ENCODE assay signal across 8 cellular contexts in the genomic region with DNA sequence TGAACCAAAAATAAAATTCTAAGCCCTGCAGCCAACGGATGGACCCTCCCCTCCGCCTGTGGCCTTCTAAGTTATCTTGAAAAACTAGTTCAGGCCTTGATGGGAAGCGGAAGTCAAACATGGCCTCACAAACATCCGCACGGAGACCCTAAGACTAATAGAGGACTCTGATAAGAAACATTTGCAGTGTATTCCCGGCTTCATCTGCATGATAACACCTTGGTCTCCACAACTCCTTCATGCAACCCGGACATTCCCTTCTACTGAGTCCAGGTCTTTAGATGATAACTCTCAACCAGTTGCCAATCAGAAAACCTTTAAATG. TPM values are rescaled to one million over a fixed set of nuclear protein-coding genes. Genes with fewer than 3 reads are reported as not detected.
DNase-seq lines count a peak whose midpoint lies in the region; ATAC-seq and TF ChIP-seq lines count a peak whose summit lies in the region.

No MANE protein-coding gene starts in this region.

- H3K9me3 ChIP-seq in iPS-20b (ENCODE audit: insufficient read depth, low read depth, low read length) = no peaks in the 10 kb centered on the region
- no peaks in the 10 kb centered on the region for H3K9me3 ChIP-seq in suprapubic skin

- peak overlapping the region; percentile 77 for H3K4me3 Mint-ChIP-seq in activated naive CD8-positive, alpha-beta T cell

- H3K9me3 Mint-ChIP-seq in activated naive CD8-positive, alpha-beta T cell (ENCODE audit: low read depth) = no peaks in the 10 kb centered on the region

- DNase-seq in GM12865 (ENCODE audit: low read depth) = peak; percentile 59
- DNase-seq in suprapubic skin (ENCODE audit: low spot score in 2 of 2) = no peak
- no peak for DNase-seq in NCI-H1092 (lab: John Stamatoyannopoulos, UW)
- no peak for DNase-seq in hepatic stellate cell (ENCODE audit: low spot score)
- DNase-seq in ACHN = no peak

- peak; percentile 4 for ATAC-seq in HG03060 (IDR thresholded peaks at IDR 0.05; ENCODE audit: low read depth, unreplicated experiment)

- H3K27ac ChIP-seq in iPS-20b (ENCODE audit: low read length) (peak overlapping the region; percentile 25), suprapubic skin (peak overlapping the region; percentile 97)

- H3K4me3 ChIP-seq in GM12865 (ENCODE audit: low read depth, low read length) (peak overlapping the region; percentile 65), iPS-20b (ENCODE audit: low read length) (peak overlapping the region; percentile 76), suprapubic skin (peak overlapping the region; percentile 93)

- peaks cover 11% of the 10 kb centered on the region for H3K4me1 ChIP-seq in iPS-20b (ENCODE audit: insufficient read depth, low read length)
- H3K4me1 ChIP-seq in suprapubic skin = peaks cover 43% of the 10 kb centered on the region

- no peaks in the 10 kb centered on the region for H3K36me3 Mint-ChIP-seq in activated naive CD8-positive, alpha-beta T cell

- H3K36me3 ChIP-seq in iPS-20b (ENCODE audit: insufficient read depth, low read depth, low read length) (no peaks in the 10 kb centered on the region), suprapubic skin (no peaks in the 10 kb centered on the region)

- peak overlapping the region; percentile 75; the same call in 1 of the 2 replicates for H3K9ac ChIP-seq in iPS-20b (ENCODE audit: low read depth, low read length)

- in situ Hi-C loops in ACHN (cut with HindIII; ENCODE audit: low pct_ligation_motif_present, low pct_unique_long_range_greater_than_20kb, low sequenced_read_pairs) = no loop called here

- no peak for TF ChIP-seq CTCF in GM12865 (IDR thresholded peaks at IDR 0.05; ENCODE audit: insufficient read depth, low read depth, low read length, missing control alignments)
- TF ChIP-seq CTCF in suprapubic skin (IDR thresholded peaks at IDR 0.05) = no peak

- H3K27me3 Mint-ChIP-seq in activated naive CD8-positive, alpha-beta T cell = no peaks in the 10 kb centered on the region

- H3K27me3 ChIP-seq in iPS-20b (ENCODE audit: insufficient read depth, low read length) (peaks cover 20% of the 10 kb centered on the region), suprapubic skin (no peaks in the 10 kb centered on the region)

- TF ChIP-seq EP300 in suprapubic skin (IDR thresholded peaks at IDR 0.05) = no peak

- no peak for TF ChIP-seq POLR2A in suprapubic skin (IDR thresholded peaks at IDR 0.05)

- H3K4me1 Mint-ChIP-seq in activated naive CD8-positive, alpha-beta T cell (ENCODE audit: low read depth) = peaks cover 37% of the 10 kb centered on the region

- WGBS in suprapubic skin = 46% methylated on average over 7 of the region's 7 CpGs

- H3K27ac Mint-ChIP-seq in activated naive CD8-positive, alpha-beta T cell = peak overlapping the region; percentile 89

RNA-seq across cellular contexts. Expression of a gene that starts 0.8 kb away (rescaled TPM):
- 10 to 100 TPM; 37.8 to 71.7 (median 56.4) TPM for total RNA-seq in suprapubic skin
